In genomic region chr2:237742191-237742590, GRCh38 we compare ENCODE assay signal across 1 cellular context.
A peak's percentile ranks its signal among the peaks of the same experiment; 100 is the strongest.
TF ChIP-seq lines count a peak whose summit lies in the region.

No MANE protein-coding gene starts in this region.

TF ChIP-seq in HepG2, 621 proteins besides CTCF, POLR2A, EP300 and RAD21 (continued from another document and continues in another):
- TF ChIP-seq CREM (IDR thresholded peaks at IDR 0.05) (peak; percentile 52; the same call in 1 of the 2 replicates), CREM (CRISPR knock-in tag; IDR thresholded peaks at IDR 0.05) (no peak), ZNF143 (CRISPR knock-in tag; IDR thresholded peaks at IDR 0.05) (no peak), ZBTB4 (CRISPR knock-in tag; IDR thresholded peaks at IDR 0.05; ENCODE audit: borderline replicate concordance) (0 out of 2 replicates have a peak, but pooled peaks have one; percentile 65), ZBTB10 (CRISPR knock-in tag; IDR thresholded peaks at IDR 0.05; ENCODE audit: borderline replicate concordance) (peak; percentile 65; the same call in 1 of the 2 replicates), JDP2 (CRISPR knock-in tag; IDR thresholded peaks at IDR 0.05; ENCODE audit: borderline replicate concordance) (no peak), HHEX (CRISPR knock-in tag; IDR thresholded peaks at IDR 0.05) (peak; percentile 76), CAMTA2 (CRISPR knock-in tag; IDR thresholded peaks at IDR 0.05; ENCODE audit: borderline replicate concordance) (no peak), ZNF12 (CRISPR knock-in tag; IDR thresholded peaks at IDR 0.05) (no peak; the same call in 1 of the 2 replicates), TARDBP (CRISPR knock-in tag; IDR thresholded peaks at IDR 0.05) (peak; percentile 31; the same call in 1 of the 2 replicates), RCOR2 (CRISPR knock-in tag; IDR thresholded peaks at IDR 0.05) (peak; percentile 79; the same call in 1 of the 2 replicates), GFI1 (CRISPR knock-in tag; IDR thresholded peaks at IDR 0.05; ENCODE audit: borderline replicate concordance) (0 out of 2 replicates have a peak, but pooled peaks have one; percentile 40), GATA4 (IDR thresholded peaks at IDR 0.05; ENCODE audit: borderline replicate concordance, low read depth) (peak; percentile 47; the same call in 1 of the 2 replicates), MEF2D (CRISPR knock-in tag; IDR thresholded peaks at IDR 0.05) (peak; percentile 38; the same call in 1 of the 2 replicates), MZF1 (CRISPR knock-in tag; IDR thresholded peaks at IDR 0.05; ENCODE audit: borderline replicate concordance) (no peak), ZKSCAN1 (IDR thresholded peaks at IDR 0.05; ENCODE audit: low read length) (no peak), MAF1 (CRISPR knock-in tag; IDR thresholded peaks at IDR 0.05; ENCODE audit: borderline replicate concordance) (no peak), HOXA9 (CRISPR knock-in tag; IDR thresholded peaks at IDR 0.05; ENCODE audit: borderline replicate concordance) (no peak), ZNF468 (CRISPR knock-in tag; IDR thresholded peaks at IDR 0.05) (no peak), ZBTB38 (CRISPR knock-in tag; IDR thresholded peaks at IDR 0.05) (peak; percentile 96), ZNF276 (CRISPR knock-in tag; IDR thresholded peaks at IDR 0.05; ENCODE audit: low read depth) (no peak), MIER3 (CRISPR knock-in tag; IDR thresholded peaks at IDR 0.05; ENCODE audit: borderline replicate concordance) (peak; percentile 55; the same call in 1 of the 2 replicates), SKI (IDR thresholded peaks at IDR 0.05; ENCODE audit: partially characterized antibody) (peak; percentile 20), ZNF768 (CRISPR knock-in tag; IDR thresholded peaks at IDR 0.05) (no peak), YY1 (IDR thresholded peaks at IDR 0.05; ENCODE audit: insufficient read depth, insufficient replicate concordance, low read depth, low read length) (no peak), TRAFD1 (CRISPR knock-in tag; IDR thresholded peaks at IDR 0.05; ENCODE audit: borderline replicate concordance) (no peak), ZFP36L1 (CRISPR knock-in tag; IDR thresholded peaks at IDR 0.05) (0 out of 2 replicates have a peak, but pooled peaks have one; percentile 15), FOXK1 (CRISPR knock-in tag; IDR thresholded peaks at IDR 0.05; ENCODE audit: borderline replicate concordance, low read depth) (peak; percentile 81; the same call in 1 of the 2 replicates), ZNF777 (CRISPR knock-in tag; IDR thresholded peaks at IDR 0.05) (no peak), GLI4 (CRISPR knock-in tag; IDR thresholded peaks at IDR 0.05; ENCODE audit: borderline replicate concordance) (no peak), ZNF746 (CRISPR knock-in tag; IDR thresholded peaks at IDR 0.05) (peak; percentile 74; the same call in 1 of the 2 replicates), ZNF138 (CRISPR knock-in tag; IDR thresholded peaks at IDR 0.05; ENCODE audit: low read depth) (no peak), AKAP8 (CRISPR knock-in tag; IDR thresholded peaks at IDR 0.05) (no peak), ZNF530 (CRISPR knock-in tag; IDR thresholded peaks at IDR 0.05; ENCODE audit: low read depth) (no peak), ZNF761 (CRISPR knock-in tag; conservative IDR thresholded peaks at IDR 0.05) (no peak), HNRNPUL1 (IDR thresholded peaks at IDR 0.05; ENCODE audit: low read depth, low read length) (no peak), DBP (CRISPR knock-in tag; IDR thresholded peaks at IDR 0.05; ENCODE audit: not compliant biosample characterization) (no peak), ELF3 (CRISPR knock-in tag; IDR thresholded peaks at IDR 0.05) (peak; percentile 90), ZNF383 (CRISPR knock-in tag; IDR thresholded peaks at IDR 0.05; ENCODE audit: borderline replicate concordance) (no peak), ZNF766 (CRISPR knock-in tag; IDR thresholded peaks at IDR 0.05; ENCODE audit: borderline replicate concordance) (0 out of 2 replicates have a peak, but pooled peaks have one; percentile 37), TRIM24 (CRISPR knock-in tag; IDR thresholded peaks at IDR 0.05) (0 out of 2 replicates have a peak, but pooled peaks have one; percentile 83), KAT7 (CRISPR knock-in tag; IDR thresholded peaks at IDR 0.05; ENCODE audit: borderline replicate concordance) (no peak), HDAC1 (CRISPR knock-in tag; IDR thresholded peaks at IDR 0.05) (peak; percentile 81), GATAD2A (CRISPR knock-in tag; IDR thresholded peaks at IDR 0.05) (peak; percentile 99), AGO1 (IDR thresholded peaks at IDR 0.05; ENCODE audit: low read depth, low read length, poor library complexity, severe bottlenecking) (no peak), ZNF615 (CRISPR knock-in tag; IDR thresholded peaks at IDR 0.05; ENCODE audit: borderline replicate concordance) (no peak), KLF6 (CRISPR knock-in tag; IDR thresholded peaks at IDR 0.05) (0 out of 2 replicates have a peak, but pooled peaks have one; percentile 46), ZBTB1 (CRISPR knock-in tag; IDR thresholded peaks at IDR 0.05; ENCODE audit: borderline replicate concordance) (peak; percentile 66; the same call in 1 of the 2 replicates)
- TF ChIP-seq, protein P1, sequence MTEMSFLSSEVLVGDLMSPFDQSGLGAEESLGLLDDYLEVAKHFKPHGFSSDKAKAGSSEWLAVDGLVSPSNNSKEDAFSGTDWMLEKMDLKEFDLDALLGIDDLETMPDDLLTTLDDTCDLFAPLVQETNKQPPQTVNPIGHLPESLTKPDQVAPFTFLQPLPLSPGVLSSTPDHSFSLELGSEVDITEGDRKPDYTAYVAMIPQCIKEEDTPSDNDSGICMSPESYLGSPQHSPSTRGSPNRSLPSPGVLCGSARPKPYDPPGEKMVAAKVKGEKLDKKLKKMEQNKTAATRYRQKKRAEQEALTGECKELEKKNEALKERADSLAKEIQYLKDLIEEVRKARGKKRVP (CRISPR knock-in tag; IDR thresholded peaks at IDR 0.05): peak in 1 of 2 experiments; percentile 92; a peak in 2 of 4 replicates
- TF ChIP-seq, protein P2, sequence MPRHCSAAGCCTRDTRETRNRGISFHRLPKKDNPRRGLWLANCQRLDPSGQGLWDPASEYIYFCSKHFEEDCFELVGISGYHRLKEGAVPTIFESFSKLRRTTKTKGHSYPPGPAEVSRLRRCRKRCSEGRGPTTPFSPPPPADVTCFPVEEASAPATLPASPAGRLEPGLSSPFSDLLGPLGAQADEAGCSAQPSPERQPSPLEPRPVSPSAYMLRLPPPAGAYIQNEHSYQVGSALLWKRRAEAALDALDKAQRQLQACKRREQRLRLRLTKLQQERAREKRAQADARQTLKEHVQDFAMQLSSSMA (CRISPR knock-in tag; IDR thresholded peaks at IDR 0.05): no peak
- TF ChIP-seq, protein P3, sequence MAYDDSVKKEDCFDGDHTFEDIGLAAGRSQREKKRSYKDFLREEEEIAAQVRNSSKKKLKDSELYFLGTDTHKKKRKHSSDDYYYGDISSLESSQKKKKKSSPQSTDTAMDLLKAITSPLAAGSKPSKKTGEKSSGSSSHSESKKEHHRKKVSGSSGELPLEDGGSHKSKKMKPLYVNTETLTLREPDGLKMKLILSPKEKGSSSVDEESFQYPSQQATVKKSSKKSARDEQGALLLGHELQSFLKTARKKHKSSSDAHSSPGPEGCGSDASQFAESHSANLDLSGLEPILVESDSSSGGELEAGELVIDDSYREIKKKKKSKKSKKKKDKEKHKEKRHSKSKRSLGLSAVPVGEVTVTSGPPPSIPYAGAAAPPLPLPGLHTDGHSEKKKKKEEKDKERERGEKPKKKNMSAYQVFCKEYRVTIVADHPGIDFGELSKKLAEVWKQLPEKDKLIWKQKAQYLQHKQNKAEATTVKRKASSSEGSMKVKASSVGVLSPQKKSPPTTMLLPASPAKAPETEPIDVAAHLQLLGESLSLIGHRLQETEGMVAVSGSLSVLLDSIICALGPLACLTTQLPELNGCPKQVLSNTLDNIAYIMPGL (CRISPR knock-in tag; IDR thresholded peaks at IDR 0.05; ENCODE audit: borderline replicate concordance in 1 of 2, low read depth in 1 of 2): peak in 1 of 2 experiments; percentile 28; a peak in 1 of 4 replicates
